Comparison of ENCODE assay signal across 1 cellular context in the genomic region with DNA sequence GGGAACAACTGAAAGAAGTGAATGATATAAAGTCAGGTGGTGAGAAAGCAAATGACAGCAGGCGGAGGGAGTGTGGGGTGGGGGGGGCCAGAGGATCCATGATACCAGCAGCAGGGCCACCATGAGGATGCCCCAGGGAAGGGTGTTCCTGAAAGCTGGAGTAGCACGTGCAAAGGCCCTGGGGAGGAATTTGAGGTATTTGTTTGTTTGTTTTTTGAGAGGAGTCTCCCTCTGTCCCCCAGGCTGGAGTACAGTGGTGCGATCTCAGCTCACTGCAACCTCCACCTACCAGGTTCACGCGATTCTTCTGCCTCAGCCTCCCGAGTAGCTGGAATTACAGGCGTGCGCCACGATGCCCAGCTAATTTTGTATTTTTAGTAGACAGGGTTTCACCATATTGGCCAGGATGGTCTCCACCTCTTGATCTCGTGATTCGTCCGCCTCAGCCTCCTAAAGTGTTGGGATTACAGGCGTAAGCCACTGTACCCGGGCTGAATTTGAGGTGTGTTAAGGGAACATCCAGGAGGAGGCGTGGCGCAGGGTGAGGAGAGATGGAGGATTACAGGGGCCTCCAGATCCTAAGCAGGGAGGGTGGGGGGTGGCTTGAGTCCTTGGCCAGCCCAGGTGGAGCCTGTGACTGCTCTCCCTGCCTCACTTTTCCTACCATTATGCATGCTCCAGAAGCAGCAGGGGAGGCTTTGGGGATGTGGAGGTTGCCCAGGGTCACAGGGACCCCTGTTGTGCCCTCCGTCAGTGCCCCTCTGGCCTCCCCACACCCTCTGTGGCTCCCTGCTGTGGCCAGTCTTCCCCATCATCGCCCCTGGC.
A peak's percentile ranks its signal among the peaks of the same experiment; 100 is the strongest.
TF ChIP-seq lines count a peak whose summit lies in the region.

No MANE protein-coding gene starts in this region.

TF ChIP-seq in HEK293, 187 proteins besides CTCF, POLR2A, EP300 and RAD21 (continued from another document):
- TF ChIP-seq, protein P1, sequence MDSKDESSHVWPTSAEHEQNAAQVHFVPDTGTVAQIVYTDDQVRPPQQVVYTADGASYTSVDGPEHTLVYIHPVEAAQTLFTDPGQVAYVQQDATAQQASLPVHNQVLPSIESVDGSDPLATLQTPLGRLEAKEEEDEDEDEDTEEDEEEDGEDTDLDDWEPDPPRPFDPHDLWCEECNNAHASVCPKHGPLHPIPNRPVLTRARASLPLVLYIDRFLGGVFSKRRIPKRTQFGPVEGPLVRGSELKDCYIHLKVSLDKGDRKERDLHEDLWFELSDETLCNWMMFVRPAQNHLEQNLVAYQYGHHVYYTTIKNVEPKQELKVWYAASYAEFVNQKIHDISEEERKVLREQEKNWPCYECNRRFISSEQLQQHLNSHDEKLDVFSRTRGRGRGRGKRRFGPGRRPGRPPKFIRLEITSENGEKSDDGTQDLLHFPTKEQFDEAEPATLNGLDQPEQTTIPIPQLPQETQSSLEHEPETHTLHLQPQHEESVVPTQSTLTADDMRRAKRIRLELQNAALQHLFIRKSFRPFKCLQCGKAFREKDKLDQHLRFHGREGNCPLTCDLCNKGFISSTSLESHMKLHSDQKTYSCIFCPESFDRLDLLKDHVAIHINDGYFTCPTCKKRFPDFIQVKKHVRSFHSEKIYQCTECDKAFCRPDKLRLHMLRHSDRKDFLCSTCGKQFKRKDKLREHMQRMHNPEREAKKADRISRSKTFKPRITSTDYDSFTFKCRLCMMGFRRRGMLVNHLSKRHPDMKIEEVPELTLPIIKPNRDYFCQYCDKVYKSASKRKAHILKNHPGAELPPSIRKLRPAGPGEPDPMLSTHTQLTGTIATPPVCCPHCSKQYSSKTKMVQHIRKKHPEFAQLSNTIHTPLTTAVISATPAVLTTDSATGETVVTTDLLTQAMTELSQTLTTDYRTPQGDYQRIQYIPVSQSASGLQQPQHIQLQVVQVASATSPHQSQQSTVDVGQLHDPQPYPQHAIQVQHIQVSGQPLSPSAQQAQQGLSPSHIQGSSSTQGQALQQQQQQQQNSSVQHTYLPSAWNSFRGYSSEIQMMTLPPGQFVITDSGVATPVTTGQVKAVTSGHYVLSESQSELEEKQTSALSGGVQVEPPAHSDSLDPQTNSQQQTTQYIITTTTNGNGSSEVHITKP (tag by site-specific recombination; IDR thresholded peaks at IDR 0.05): peak; percentile 36
- TF ChIP-seq, protein P2, sequence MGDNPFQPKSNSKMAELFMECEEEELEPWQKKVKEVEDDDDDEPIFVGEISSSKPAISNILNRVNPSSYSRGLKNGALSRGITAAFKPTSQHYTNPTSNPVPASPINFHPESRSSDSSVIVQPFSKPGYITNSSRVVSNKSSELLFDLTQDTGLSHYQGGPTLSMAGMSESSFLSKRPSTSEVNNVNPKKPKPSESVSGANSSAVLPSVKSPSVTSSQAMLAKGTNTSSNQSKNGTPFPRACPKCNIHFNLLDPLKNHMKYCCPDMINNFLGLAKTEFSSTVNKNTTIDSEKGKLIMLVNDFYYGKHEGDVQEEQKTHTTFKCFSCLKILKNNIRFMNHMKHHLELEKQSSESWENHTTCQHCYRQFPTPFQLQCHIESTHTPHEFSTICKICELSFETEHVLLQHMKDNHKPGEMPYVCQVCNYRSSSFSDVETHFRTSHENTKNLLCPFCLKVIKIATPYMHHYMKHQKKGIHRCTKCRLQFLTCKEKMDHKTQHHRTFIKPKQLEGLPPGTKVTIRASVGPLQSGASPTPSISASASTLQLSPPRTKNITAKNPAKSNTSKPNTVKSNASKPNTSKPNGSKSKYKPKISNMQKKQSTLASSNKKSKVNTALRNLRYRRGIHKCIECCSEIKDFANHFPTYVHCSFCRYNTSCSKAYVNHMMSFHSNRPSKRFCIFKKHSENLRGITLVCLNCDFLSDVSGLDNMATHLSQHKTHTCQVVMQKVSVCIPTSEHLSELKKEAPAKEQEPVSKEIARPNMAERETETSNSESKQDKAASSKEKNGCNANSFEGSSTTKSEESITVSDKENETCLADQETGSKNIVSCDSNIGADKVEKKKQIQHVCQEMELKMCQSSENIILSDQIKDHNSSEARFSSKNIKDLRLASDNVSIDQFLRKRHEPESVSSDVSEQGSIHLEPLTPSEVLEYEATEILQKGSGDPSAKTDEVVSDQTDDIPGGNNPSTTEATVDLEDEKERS (tag by site-specific recombination; IDR thresholded peaks at IDR 0.05): no peak
